ENCODE assay signal across 17 cellular contexts in genomic region chr5:91011029-91011428, GRCh38.
DNase-seq lines count a peak whose midpoint lies in the region; ATAC-seq, FAIRE-seq and TF ChIP-seq lines count a peak whose summit lies in the region.
"Had no signal": no experiment of that assay in that cellular context is flagged by ENCODE, and none has a peak within 500 bp of the region (broad histone marks: within the 10 kb centered on the region; RNA-seq: fewer than 3 reads in every experiment).

No MANE protein-coding gene starts in this region.

- in situ Hi-C loops in HepG2 (cut with HindIII; ENCODE audit: extremely low pct_ligation_motif_present, low pct_unique_long_range_greater_than_20kb): no loop called here

- TF ChIP-seq CTCF in HepG2 (CRISPR knock-in tag; IDR thresholded peaks at IDR 0.05) (no peak), right lobe of liver (IDR thresholded peaks at IDR 0.05) (no peak)

- TF ChIP-seq RAD21 in HepG2 (CRISPR knock-in tag; IDR thresholded peaks at IDR 0.05): no peak
- no peak for TF ChIP-seq RAD21 in Ishikawa (IDR thresholded peaks at IDR 0.05; ENCODE audit: low read depth)

- no peak for FAIRE-seq in HepG2 (lab: Jason Lieb, UNC)
- FAIRE-seq in frontal cortex (lab: Jason Lieb, UNC): peak; percentile 26
- FAIRE-seq: GM19239, HTR-8/SVneo had no signal

- H3K4me3 Mint-ChIP-seq in stimulated activated memory B cell treated with anti-CD40 and anti-IgM and Interleukin-4, amounts not matched to agents 10 μg/mL and 1 μg/mL and 100 μg/mL, for 72 hours: no peak overlapping the region
- H3K4me3 Mint-ChIP-seq: CD8-positive, alpha-beta memory T cell had no signal

- no peaks in the 10 kb centered on the region for H3K36me3 Mint-ChIP-seq in stimulated activated memory B cell treated with anti-CD40 and anti-IgM and Interleukin-4, amounts not matched to agents 10 μg/mL and 1 μg/mL and 100 μg/mL, for 72 hours
- H3K36me3 Mint-ChIP-seq: CD8-positive, alpha-beta memory T cell had no signal

- H3K9ac ChIP-seq in HepG2 (ENCODE audit: insufficient read depth, low read depth, low read length): no peak overlapping the region

- H3K4me1 Mint-ChIP-seq in stimulated activated memory B cell treated with anti-CD40 and anti-IgM and Interleukin-4, amounts not matched to agents 10 μg/mL and 1 μg/mL and 100 μg/mL, for 72 hours: no peaks in the 10 kb centered on the region
- H3K4me1 Mint-ChIP-seq: CD8-positive, alpha-beta memory T cell had no signal

- no peak for TF ChIP-seq EP300 in HepG2 (IDR thresholded peaks at IDR 0.05; ENCODE audit: low read depth in 2 of 2, low read length in 2 of 2)
- no peak for TF ChIP-seq EP300 in HepG2 (CRISPR knock-in tag; IDR thresholded peaks at IDR 0.05; ENCODE audit: borderline replicate concordance)
- TF ChIP-seq EP300 in Ishikawa (IDR thresholded peaks at IDR 0.05; ENCODE audit: borderline replicate concordance): no peak

- H3K27ac Mint-ChIP-seq in stimulated activated memory B cell treated with anti-CD40 and anti-IgM and Interleukin-4, amounts not matched to agents 10 μg/mL and 1 μg/mL and 100 μg/mL, for 72 hours: no peak overlapping the region
- H3K27ac Mint-ChIP-seq: CD8-positive, alpha-beta memory T cell had no signal

- H3K9me3 Mint-ChIP-seq in stimulated activated memory B cell treated with anti-CD40 and anti-IgM and Interleukin-4, amounts not matched to agents 10 μg/mL and 1 μg/mL and 100 μg/mL, for 72 hours: peaks cover 2% of the 10 kb centered on the region

- ATAC-seq in HepG2 (no peak), right lobe of liver (no peak), HG03108 (IDR thresholded peaks at IDR 0.05; ENCODE audit: unreplicated experiment) (no peak)
- ATAC-seq in stimulated activated memory B cell treated with anti-CD40 and anti-IgM and Interleukin-4, amounts not matched to agents 10 μg/mL and 1 μg/mL and 100 μg/mL, for 72 hours: no peak
- ATAC-seq: HCT116 had no signal

- intact Hi-C loops in HepG2 (cut with micrococcal nuclease; ENCODE audit: unreplicated experiment): no loop called here
- intact Hi-C loops in right lobe of liver (cut with DNase I): no loop called here

- no peaks in the 10 kb centered on the region for H4K20me1 ChIP-seq in HepG2 (ENCODE audit: insufficient read depth, low read length)

- WGBS in HepG2 (ENCODE audit: low lambda C conversion rate): 98% methylated on average over 1 of the region's 1 CpG
- 86% methylated on average over 1 of the region's 1 CpG for whole genome bisulfite sequencing in right lobe of liver (ENCODE audit: insufficient coverage, low coverage, low lambda C conversion rate, missing lambda C conversion rate)

- no peaks in the 10 kb centered on the region for H3K36me3 ChIP-seq in HepG2 (replicated peaks in 1 of 2; ENCODE audit: control insufficient read depth in 1 of 2, insufficient read depth in 2 of 2, low read length in 2 of 2)
- H3K36me3 ChIP-seq in right lobe of liver: no peaks in the 10 kb centered on the region

- H3K27ac ChIP-seq in HepG2 (ENCODE audit: extremely low read length, insufficient read depth, low read length) (no peak overlapping the region), right lobe of liver (no peak overlapping the region)

- no TSS peak for BruUV-seq in HepG2 (replicated peaks; lab: Mats Ljungman, UMichigan)

- no peaks in the 10 kb centered on the region for H3K27me3 Mint-ChIP-seq in stimulated activated memory B cell treated with anti-CD40 and anti-IgM and Interleukin-4, amounts not matched to agents 10 μg/mL and 1 μg/mL and 100 μg/mL, for 72 hours

- CTCF ChIA-PET in HepG2 (lab: Yijun Ruan, JAX; ENCODE audit: low intra/inter-chr PET ratio, low total read pairs): no interaction called here

- H3K4me3 ChIP-seq in HepG2 (replicated peaks in 1 of 3; ENCODE audit: insufficient read depth in 1 of 3, low read depth in 2 of 3, low read length in 3 of 3) (no peak overlapping the region), right lobe of liver (no peak overlapping the region)

- no peak overlapping the region for H2AFZ ChIP-seq in HepG2 (ENCODE audit: low read length)

- TF ChIP-seq POLR2A in HepG2 (IDR thresholded peaks at IDR 0.05; ENCODE audit: insufficient read depth in 1 of 2, low read depth in 2 of 2, low read length in 2 of 2): no peak
- TF ChIP-seq POLR2A in right lobe of liver (IDR thresholded peaks at IDR 0.05): no peak

- no peaks in the 10 kb centered on the region for H3K79me2 ChIP-seq in HepG2 (ENCODE audit: insufficient read depth, low read length)

- H3K27me3 ChIP-seq in HepG2 (ENCODE audit: control insufficient read depth in 1 of 2, insufficient read depth in 2 of 2, low read length in 2 of 2) (no peaks in the 10 kb centered on the region), right lobe of liver (no peaks in the 10 kb centered on the region)

- POLR2A ChIA-PET in HepG2 (lab: Yijun Ruan, JAX): no interaction called here

- H3K4me2 ChIP-seq in HepG2 (ENCODE audit: low read depth, low read length): no peak overlapping the region

- no peak for DNase-seq in HepG2 (ENCODE audit: low spot score)
- no peak for DNase-seq in right lobe of liver
- DNase-seq in frontal cortex (ENCODE audit: low spot score in 2 of 2): no peak
- DNase-seq in SW 1271 (lab: John Stamatoyannopoulos, UW): no peak
- DNase-seq: Caco-2; CD8-positive, alpha-beta memory T cell; DMS79 treated with DMSO at 0.1 percent for 48 hours; EL; GDM1; Kasumi-1; KBM-7 had no signal

- H3K4me1 ChIP-seq in HepG2 (ENCODE audit: insufficient read depth, low read length) (peaks cover 26% of the 10 kb centered on the region), right lobe of liver (peaks cover 0 to 27% (median 8%) of the 10 kb centered on the region in 4 donors)
- H3K4me1 ChIP-seq: Caco-2 had no signal

- H3K9me3 ChIP-seq in HepG2 (ENCODE audit: low read length) (no peaks in the 10 kb centered on the region), right lobe of liver (no peaks in the 10 kb centered on the region)

TF ChIP-seq in HepG2, 621 proteins besides CTCF, POLR2A, EP300 and RAD21:
- TF ChIP-seq KLF12 (CRISPR knock-in tag; IDR thresholded peaks at IDR 0.05; ENCODE audit: borderline replicate concordance): no peak
- no peak for TF ChIP-seq AHR (CRISPR knock-in tag; IDR thresholded peaks at IDR 0.05)
- TF ChIP-seq LCORL (IDR thresholded peaks at IDR 0.05): peak; percentile 26; the same call in 1 of the 2 replicates
- no peak for TF ChIP-seq LCORL (CRISPR knock-in tag; IDR thresholded peaks at IDR 0.05)
- TF ChIP-seq ZNF121 (CRISPR knock-in tag; IDR thresholded peaks at IDR 0.05): no peak

TF ChIP-seq in Ishikawa, 13 proteins besides CTCF, POLR2A, EP300 and RAD21:
- TF ChIP-seq NFIC (IDR thresholded peaks at IDR 0.05) (peak; percentile 44; the same call in 1 of the 2 replicates), TEAD4 (IDR thresholded peaks at IDR 0.05) (no peak)
